In genomic region chr1:112998592-112999235, GRCh38 we compare ENCODE assay signal across 9 cellular contexts. TPM values are rescaled to one million over a fixed set of nuclear protein-coding genes. Genes with fewer than 3 reads are reported as not detected.
DNase-seq lines count a peak whose midpoint lies in the region; ATAC-seq and TF ChIP-seq lines count a peak whose summit lies in the region.
"Had no signal": no experiment of that assay in that cellular context is flagged by ENCODE, and none has a peak within 500 bp of the region (broad histone marks: within the 10 kb centered on the region; RNA-seq: fewer than 3 reads in every experiment).

No MANE protein-coding gene starts in this region.

- peak overlapping the region in 1 of 5 experiments; percentile 26 for H3K4me3 Mint-ChIP-seq in brain

- H3K4me3 ChIP-seq in stomach = no peak overlapping the region

- intact Hi-C loops in stomach (cut with DNase I; ENCODE audit: low total_unique reads) = no loop called here

- no peaks in the 10 kb centered on the region for H3K36me3 ChIP-seq in stomach

- WGBS in stomach, 5 donors = 24 to 44% (median 33%) methylated on average over 6 to 7 of the region's 7 CpGs

- peak overlapping the region in 3 of 5 experiments; percentile 47 to 87 (median 52) for H3K27ac Mint-ChIP-seq in brain
- H3K27ac Mint-ChIP-seq in activated naive CD4-positive, alpha-beta T cell treated with anti-CD3 and anti-CD28 coated beads, Interleukin-2, amount 50 U/mL, for 72 hours = peak overlapping the region in 1 of 2 donors; percentile 44

- peaks cover 40% of the 10 kb centered on the region for H3K36me3 Mint-ChIP-seq in brain
- peaks cover 4 to 15% of the 10 kb centered on the region in 2 donors for H3K36me3 Mint-ChIP-seq in activated naive CD4-positive, alpha-beta T cell treated with anti-CD3 and anti-CD28 coated beads, Interleukin-2, amount 50 U/mL, for 72 hours

- H3K27ac ChIP-seq in stomach = peak overlapping the region; percentile 57 to 79 (median 72)

- peaks cover 0 to 57% (median 25%) of the 10 kb centered on the region in 4 donors for H3K4me1 ChIP-seq in stomach

- no peaks in the 10 kb centered on the region for H3K9me3 ChIP-seq in stomach

- no peak for TF ChIP-seq CTCF in brain (conservative IDR thresholded peaks at IDR 0.05)
- TF ChIP-seq CTCF in stomach (IDR thresholded peaks at IDR 0.05) = no peak
- no peak for TF ChIP-seq CTCF in GM13976 (IDR thresholded peaks at IDR 0.05; ENCODE audit: borderline replicate concordance, control extremely low read depth, extremely low read depth, insufficient read depth, missing control alignments)

- no peaks in the 10 kb centered on the region for H3K27me3 ChIP-seq in stomach

- H3K4me1 Mint-ChIP-seq in brain = peaks cover 18% of the 10 kb centered on the region

- in situ Hi-C loops in GM13976 (cut with MboI; ENCODE audit: low sequenced_read_pairs, unreplicated experiment) = no loop called here

- no peak for TF ChIP-seq POLR2A in stomach (IDR thresholded peaks at IDR 0.05)

- H3K27me3 Mint-ChIP-seq in brain = no peaks in the 10 kb centered on the region

- DNase-seq in M059J (ENCODE audit: low read depth) = peak; percentile 12
- peak; percentile 28 to 40 for DNase-seq in hippocampal formation (lab: John Stamatoyannopoulos, UW)
- peak; percentile 55 for DNase-seq in stomach
- no peak for DNase-seq in GM13976 (ENCODE audit: low spot score)
- DNase-seq in activated naive CD4-positive, alpha-beta T cell treated with anti-CD3 and anti-CD28 coated beads, Interleukin-2, amount 50 U/mL, for 72 hours (ENCODE audit: low spot score in 2 of 2) = no peak
- DNase-seq: activated CD8-positive, alpha-beta memory T cell treated with anti-CD3 and anti-CD28 coated beads, Interleukin-2, amount 50 U/mL, for 48 hours had no signal

- H3K9me3 Mint-ChIP-seq in brain = no peaks in the 10 kb centered on the region
- no peaks in the 10 kb centered on the region for H3K9me3 Mint-ChIP-seq in activated naive CD4-positive, alpha-beta T cell treated with anti-CD3 and anti-CD28 coated beads, Interleukin-2, amount 50 U/mL, for 72 hours

- no peak for TF ChIP-seq EP300 in stomach (IDR thresholded peaks at IDR 0.05)

- no peak for ATAC-seq in activated naive CD4-positive, alpha-beta T cell treated with anti-CD3 and anti-CD28 coated beads, Interleukin-2, amount 50 U/mL, for 72 hours
- ATAC-seq in GM21737 (IDR thresholded peaks at IDR 0.05; ENCODE audit: unreplicated experiment) = no peak
- no peak for ATAC-seq in GM18861 (IDR thresholded peaks at IDR 0.05; ENCODE audit: unreplicated experiment)

RNA-seq across cellular contexts. Expression of gene SLC16A1, which starts 42.7 kb away (rescaled TPM):
- 81.5 and 116 TPM in 2 replicates for total RNA-seq in M059J (2014; rRNA removed; shearing (Covaris generic))
- polyA plus RNA-seq in brain (ENCODE audit: insufficient read depth, low read depth, low replicate concordance) = 38.9 TPM
- 100 to 1,000 TPM in 1 of 5 donors, 10 to 100 TPM in 4; 12.5 to 127 (median 32.6) TPM for total RNA-seq in stomach
- polyA plus RNA-seq in stomach = 1 to 10 TPM; 4.9 to 10.0 (median 7.8) TPM
- total RNA-seq in activated naive CD4-positive, alpha-beta T cell treated with anti-CD3 and anti-CD28 coated beads, Interleukin-2, amount 50 U/mL, for 72 hours = 10 to 100 TPM; 28.0 to 51.5 TPM

Comparison
In these comparisons a context has a peak if more than half of its experiments do, and no peak if none do; other contexts are left out.
1. DNase-seq: peak in M059J (single experiment), hippocampal formation (2 of 2) and stomach (single experiment); none in GM13976 (single experiment) and activated naive CD4-positive, alpha-beta T cell treated with anti-CD3 and anti-CD28 coated beads, Interleukin-2, amount 50 U/mL, for 72 hours (0 of 2).